8 cellular contexts compared by ENCODE assay signal in the genomic region with DNA sequence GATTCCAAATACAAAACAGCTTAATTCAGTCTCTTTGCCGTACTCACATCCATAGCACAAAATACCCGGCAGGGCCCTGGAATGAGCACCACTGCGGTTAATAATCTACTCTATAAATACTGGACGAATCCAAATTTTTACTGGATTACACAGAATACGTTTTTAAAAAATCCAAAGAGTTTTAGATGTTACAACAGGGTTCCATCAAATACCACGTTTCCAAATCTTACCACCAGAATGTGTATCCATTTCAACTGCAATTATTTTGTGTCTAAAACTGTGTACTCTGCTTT. TPM values are rescaled to one million over a fixed set of nuclear protein-coding genes. Genes with fewer than 3 reads are reported as not detected.
DNase-seq lines count a peak whose midpoint lies in the region; ATAC-seq and TF ChIP-seq lines count a peak whose summit lies in the region.

No MANE protein-coding gene starts in this region.

- H3K27ac ChIP-seq in esophagus squamous epithelium (peak overlapping the region; percentile 99 to 100 (median 99)), parathyroid adenoma (peak overlapping the region; percentile 100)

- POLR2A ChIA-PET in HEK293T (lab: Yijun Ruan, JAX), result interaction anchor here (1.5 to 2.1 kb wide), 4 partner anchors 10 to 202 kb away, joined by 4 to 9 read pairs (median 4); a partner anchor contains a TSS

- WGBS in esophagus squamous epithelium, 2 donors, result 0 to 2% methylated on average over 6 of the region's 6 CpGs

- no peak for TF ChIP-seq POLR2A in esophagus squamous epithelium (IDR thresholded peaks at IDR 0.05)

- H3K4me2 ChIP-seq in parathyroid adenoma (ENCODE audit: low read length), result peak overlapping the region; percentile 84

- H3K4me1 ChIP-seq in esophagus squamous epithelium (peaks cover under 1 to 27% (median 11%) of the 10 kb centered on the region in 3 donors), parathyroid adenoma (no peaks in the 10 kb centered on the region)

- H2AFZ ChIP-seq in parathyroid adenoma, result peak overlapping the region; percentile 89

- H3K4me3 ChIP-seq in esophagus squamous epithelium, result peak overlapping the region; percentile 77 to 99 (median 95)
- H3K4me3 ChIP-seq in parathyroid adenoma (ENCODE audit: low read depth, low read length), result peak overlapping the region; percentile 96

- ATAC-seq in GM18517 (IDR thresholded peaks at IDR 0.05; ENCODE audit: unreplicated experiment), result no peak
- ATAC-seq in GM18858 (IDR thresholded peaks at IDR 0.05; ENCODE audit: unreplicated experiment), result no peak

- CTCF ChIA-PET in HEK293T (lab: Yijun Ruan, JAX), result interaction anchor here (0.9 kb wide), 1 partner anchor 22 kb away, joined by 3 read pairs; no protein-coding TSS in a partner anchor

- H3K27me3 ChIP-seq in esophagus squamous epithelium (no peaks in the 10 kb centered on the region), parathyroid adenoma (ENCODE audit: control insufficient read depth, insufficient read depth, low read length) (no peaks in the 10 kb centered on the region)

- H3K79me2 ChIP-seq in parathyroid adenoma, result no peaks in the 10 kb centered on the region

- intact Hi-C loops in esophagus squamous epithelium (cut with DNase I), result loop anchor here (10.0 kb wide), 1 partner anchor 97 kb away; a partner anchor contains a TSS

- H3K36me3 ChIP-seq in esophagus squamous epithelium (no peaks in the 10 kb centered on the region), parathyroid adenoma (ENCODE audit: control insufficient read depth, insufficient read depth, low read length) (no peaks in the 10 kb centered on the region)

- H3K9me3 ChIP-seq in esophagus squamous epithelium (no peaks in the 10 kb centered on the region), parathyroid adenoma (ENCODE audit: control insufficient read depth, low read length) (no peaks in the 10 kb centered on the region)

- TF ChIP-seq CTCF in esophagus squamous epithelium (IDR thresholded peaks at IDR 0.05) (peak in 1 of 6 experiments; percentile 2), parathyroid adenoma (IDR thresholded peaks at IDR 0.05) (no peak)

- DNase-seq in NCI-H748 (lab: John Stamatoyannopoulos, UW; ENCODE audit: unreplicated experiment) (peak; percentile 54), NCI-H748 treated with DMSO at 0.1 percent for 48 hours (lab: John Stamatoyannopoulos, UW) (no peak), SHP77 treated with DMSO at 0.1 percent for 48 hours (lab: John Stamatoyannopoulos, UW) (peak; percentile 72), esophagus squamous epithelium (lab: John Stamatoyannopoulos, UW) (no peak), HEK293T (ENCODE audit: extremely low spot score) (no peak)

- H3K9ac ChIP-seq in parathyroid adenoma, result peak overlapping the region; percentile 72

TF ChIP-seq in HEK293T, 16 proteins besides CTCF, POLR2A, EP300 and RAD21:
- TF ChIP-seq BHLHE40 (IDR thresholded peaks at IDR 0.05; ENCODE audit: borderline replicate concordance), result no peak
- TF ChIP-seq CTBP1 (IDR thresholded peaks at IDR 0.05; ENCODE audit: borderline replicate concordance), result no peak
- no peak for TF ChIP-seq L3MBTL2 (conservative IDR thresholded peaks at IDR 0.05)
- no peak for TF ChIP-seq TARDBP (IDR thresholded peaks at IDR 0.05)
- no peak for TF ChIP-seq HDGF (IDR thresholded peaks at IDR 0.05; ENCODE audit: borderline replicate concordance)
- no peak for TF ChIP-seq FOXK2 (IDR thresholded peaks at IDR 0.05)
- TF ChIP-seq ELF4 (IDR thresholded peaks at IDR 0.05), result no peak
- TF ChIP-seq LEF1 (IDR thresholded peaks at IDR 0.05; ENCODE audit: borderline replicate concordance), result no peak
- no peak for TF ChIP-seq FOXM1 (IDR thresholded peaks at IDR 0.05; ENCODE audit: borderline replicate concordance)
- TF ChIP-seq NFRKB (IDR thresholded peaks at IDR 0.05), result no peak
- TF ChIP-seq SUZ12 (IDR thresholded peaks at IDR 0.05), result no peak
- no peak for TF ChIP-seq ZNF384 (IDR thresholded peaks at IDR 0.05)
- TF ChIP-seq ARNT (IDR thresholded peaks at IDR 0.05), result no peak
- TF ChIP-seq, protein P1, sequence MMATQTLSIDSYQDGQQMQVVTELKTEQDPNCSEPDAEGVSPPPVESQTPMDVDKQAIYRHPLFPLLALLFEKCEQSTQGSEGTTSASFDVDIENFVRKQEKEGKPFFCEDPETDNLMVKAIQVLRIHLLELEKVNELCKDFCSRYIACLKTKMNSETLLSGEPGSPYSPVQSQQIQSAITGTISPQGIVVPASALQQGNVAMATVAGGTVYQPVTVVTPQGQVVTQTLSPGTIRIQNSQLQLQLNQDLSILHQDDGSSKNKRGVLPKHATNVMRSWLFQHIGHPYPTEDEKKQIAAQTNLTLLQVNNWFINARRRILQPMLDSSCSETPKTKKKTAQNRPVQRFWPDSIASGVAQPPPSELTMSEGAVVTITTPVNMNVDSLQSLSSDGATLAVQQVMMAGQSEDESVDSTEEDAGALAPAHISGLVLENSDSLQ (IDR thresholded peaks at IDR 0.05), result no peak

RNA-seq across cellular contexts. Expression of a gene that starts 1.8 kb away (rescaled TPM):
- 10 to 100 TPM in 2 of 4 donors, 1 to 10 TPM in 2; 6.3 to 15.4 (median 8.7) TPM for total RNA-seq in esophagus squamous epithelium

RNA-seq across cellular contexts. Expression of a gene that starts 5.8 kb away (rescaled TPM):
- 10 to 100 TPM; 24.9 to 54.9 (median 33.5) TPM for total RNA-seq in esophagus squamous epithelium

Comparison
In these comparisons a context has a peak if more than half of its experiments do, and no peak if none do; other contexts are left out.
1. DNase-seq: peak in NCI-H748 (single experiment) and SHP77 treated with DMSO at 0.1 percent for 48 hours (single experiment); none in NCI-H748 treated with DMSO at 0.1 percent for 48 hours (single experiment), esophagus squamous epithelium (single experiment) and HEK293T (single experiment).